Comparison of ENCODE assay signal across 1 cellular context in genomic region chr14:22928237-22929103, GRCh38.
TF ChIP-seq lines count a peak whose summit lies in the region.

No MANE protein-coding gene starts in this region.

TF ChIP-seq in K562, 482 proteins besides CTCF, POLR2A, EP300 and RAD21:
- TF ChIP-seq ZNF76 (CRISPR knock-in tag; IDR thresholded peaks at IDR 0.05; ENCODE audit: borderline replicate concordance) (no peak), CC2D1A (IDR thresholded peaks at IDR 0.05) (0 out of 2 replicates have a peak, but pooled peaks have one; percentile 32), PBX2 (CRISPR knock-in tag; IDR thresholded peaks at IDR 0.05; ENCODE audit: low read depth) (no peak), PBX2 (tag; conservative IDR thresholded peaks at IDR 0.05; ENCODE audit: low read depth) (no peak), NFIC (IDR thresholded peaks at IDR 0.05) (no peak; the same call in 1 of the 2 replicates), PML (IDR thresholded peaks at IDR 0.05; ENCODE audit: low read length) (0 out of 2 replicates have a peak, but pooled peaks have one; percentile 2), PATZ1 (CRISPR knock-in tag; IDR thresholded peaks at IDR 0.05; ENCODE audit: borderline replicate concordance) (no peak), IRF9 (tag; IDR thresholded peaks at IDR 0.05) (0 out of 2 replicates have a peak, but pooled peaks have one; percentile 23), FOXK1 (CRISPR knock-in tag; IDR thresholded peaks at IDR 0.05; ENCODE audit: borderline replicate concordance) (0 out of 2 replicates have a peak, but pooled peaks have one; percentile 9), ZBTB17 (CRISPR knock-in tag; IDR thresholded peaks at IDR 0.05) (0 out of 2 replicates have a peak, but pooled peaks have one; percentile 50), ATF6 (CRISPR knock-in tag; IDR thresholded peaks at IDR 0.05) (peak; percentile 91; the same call in 1 of the 2 replicates), SMARCA5 (IDR thresholded peaks at IDR 0.05) (0 out of 2 replicates have a peak, but pooled peaks have one; percentile 37), E2F8 (IDR thresholded peaks at IDR 0.05; ENCODE audit: low read depth, partially characterized antibody) (no peak), ZNF589 (CRISPR knock-in tag; IDR thresholded peaks at IDR 0.05; ENCODE audit: low read depth) (0 out of 2 replicates have a peak, but pooled peaks have one; percentile 29), SMARCA4 (IDR thresholded peaks at IDR 0.05) (peak; percentile 14; the same call in 1 of the 2 replicates), PHB2 (IDR thresholded peaks at IDR 0.05; ENCODE audit: low read depth) (0 out of 2 replicates have a peak, but pooled peaks have one; percentile 11), CBFB (CRISPR knock-in tag; IDR thresholded peaks at IDR 0.05) (0 out of 2 replicates have a peak, but pooled peaks have one; percentile 75), TCF3 (CRISPR knock-in tag; IDR thresholded peaks at IDR 0.05) (peak; percentile 4; the same call in 1 of the 2 replicates), KAT8 (IDR thresholded peaks at IDR 0.05; ENCODE audit: low read depth) (peak; percentile 22; the same call in 1 of the 2 replicates), CHD1 (IDR thresholded peaks at IDR 0.05; ENCODE audit: low read length) (peak; percentile 20), FOXJ3 (CRISPR knock-in tag; IDR thresholded peaks at IDR 0.05) (no peak), SIN3A (IDR thresholded peaks at IDR 0.05; ENCODE audit: borderline replicate concordance in 2 of 2, control insufficient read depth in 1 of 2, low read depth in 2 of 2, low read length in 2 of 2) (0 out of 4 replicates have a peak, but pooled peaks of 1 of the 2 experiments have one; percentile 36), ZBTB2 (IDR thresholded peaks at IDR 0.05) (0 out of 2 replicates have a peak, but pooled peaks have one; percentile 73), PRDM10 (IDR thresholded peaks at IDR 0.05; ENCODE audit: partially characterized antibody) (peak; percentile 45), THAP7 (CRISPR knock-in tag; IDR thresholded peaks at IDR 0.05) (0 out of 2 replicates have a peak, but pooled peaks have one; percentile 8), ARID1B (IDR thresholded peaks at IDR 0.05) (peak; percentile 49), ZBTB5 (IDR thresholded peaks at IDR 0.05) (0 out of 2 replicates have a peak, but pooled peaks have one; percentile 6), NR2C1 (IDR thresholded peaks at IDR 0.05) (0 out of 2 replicates have a peak, but pooled peaks have one; percentile 24), NR2C1 (tag; IDR thresholded peaks at IDR 0.05) (no peak)
TF ChIP-seq in K562: peak in this region for 21.
